8 cellular contexts compared by ENCODE assay signal in genomic region chr6:24720131-24720603, GRCh38. TPM values are rescaled to one million over a fixed set of nuclear protein-coding genes. Genes with fewer than 3 reads are reported as not detected.
A peak's percentile ranks its signal among the peaks of the same experiment; 100 is the strongest.
DNase-seq lines count a peak whose midpoint lies in the region; TF ChIP-seq lines count a peak whose summit lies in the region.

No MANE protein-coding gene starts in this region.

- H3K4me3 Mint-ChIP-seq in mesothelial cell of epicardium: peak overlapping the region; percentile 98

- H3K27ac Mint-ChIP-seq in mesothelial cell of epicardium: peak overlapping the region; percentile 100

- peaks cover 12% of the 10 kb centered on the region for H3K36me3 Mint-ChIP-seq in mesothelial cell of epicardium

- no peaks in the 10 kb centered on the region for H3K9me3 Mint-ChIP-seq in mesothelial cell of epicardium

- TF ChIP-seq CTCF in mesothelial cell of epicardium (IDR thresholded peaks at IDR 0.05; ENCODE audit: unreplicated experiment): no peak

- DNase-seq in NCI-H526 (lab: John Stamatoyannopoulos, UW) (peak; percentile 34 to 53), NCI-H526 treated with DMSO at 0.1 percent for 48 hours (lab: John Stamatoyannopoulos, UW) (no peak), NCI-H1105 treated with DMSO at 0.1 percent for 48 hours (lab: John Stamatoyannopoulos, UW) (peak; percentile 22), mesothelial cell of epicardium (ENCODE audit: low spot score in 2 of 2, unreplicated experiment in 2 of 2) (peak; percentile 29 to 64), superior temporal gyrus (ENCODE audit: extremely low spot score) (no peak)
- DNase-seq in activated CD8-positive, alpha-beta memory T cell treated with anti-CD3 and anti-CD28 coated beads for 4 hours (ENCODE audit: low read depth in 2 of 2): peak; percentile 63 to 71
- peak; percentile 59 for DNase-seq in effector CD8-positive, alpha-beta T cell (lab: John Stamatoyannopoulos, UW)
- DNase-seq in stimulated activated CD8-positive, alpha-beta memory T cell treated with anti-CD3 and anti-CD28 coated beads, Interleukin-2, amount 100 ng/mL, for 1 hour (ENCODE audit: low read depth in 2 of 2): peak; percentile 60 to 66

- no peaks in the 10 kb centered on the region for H3K27me3 Mint-ChIP-seq in mesothelial cell of epicardium (ENCODE audit: low read depth)

- H3K4me1 Mint-ChIP-seq in mesothelial cell of epicardium: peaks cover 37% of the 10 kb centered on the region

RNA-seq across cellular contexts. Expression of gene C6orf62, which starts 1.2 kb away (rescaled TPM):
- total RNA-seq in mesothelial cell of epicardium: 60.5 to 61.9 TPM (median 61.0 TPM) in 3 replicates

RNA-seq across cellular contexts. Expression of gene ACOT13, which starts 53.3 kb away (rescaled TPM):
- total RNA-seq in mesothelial cell of epicardium: 18.7 to 19.8 TPM (median 19.1 TPM) in 3 replicates

RNA-seq across cellular contexts. Expression of gene TDP2, which starts 53.5 kb away (rescaled TPM):
- total RNA-seq in mesothelial cell of epicardium: 24.8 to 26.7 TPM (median 25.2 TPM) in 3 replicates

RNA-seq across cellular contexts. Expression of gene GMNN, which starts 54.6 kb away (rescaled TPM):
- total RNA-seq in mesothelial cell of epicardium: 21.3 to 25.1 TPM (median 23.4 TPM) in 3 replicates

Comparison
In these comparisons a context has a peak if more than half of its experiments do, and no peak if none do; other contexts are left out.
1. DNase-seq: peak in NCI-H526 (2 of 2), NCI-H1105 treated with DMSO at 0.1 percent for 48 hours (single experiment), activated CD8-positive, alpha-beta memory T cell treated with anti-CD3 and anti-CD28 coated beads for 4 hours (2 of 2), effector CD8-positive, alpha-beta T cell (single experiment), mesothelial cell of epicardium (2 of 2) and stimulated activated CD8-positive, alpha-beta memory T cell treated with anti-CD3 and anti-CD28 coated beads, Interleukin-2, amount 100 ng/mL, for 1 hour (2 of 2); none in NCI-H526 treated with DMSO at 0.1 percent for 48 hours (single experiment) and superior temporal gyrus (single experiment).